Comparison of ENCODE assay signal across 25 cellular contexts in the genomic region with DNA sequence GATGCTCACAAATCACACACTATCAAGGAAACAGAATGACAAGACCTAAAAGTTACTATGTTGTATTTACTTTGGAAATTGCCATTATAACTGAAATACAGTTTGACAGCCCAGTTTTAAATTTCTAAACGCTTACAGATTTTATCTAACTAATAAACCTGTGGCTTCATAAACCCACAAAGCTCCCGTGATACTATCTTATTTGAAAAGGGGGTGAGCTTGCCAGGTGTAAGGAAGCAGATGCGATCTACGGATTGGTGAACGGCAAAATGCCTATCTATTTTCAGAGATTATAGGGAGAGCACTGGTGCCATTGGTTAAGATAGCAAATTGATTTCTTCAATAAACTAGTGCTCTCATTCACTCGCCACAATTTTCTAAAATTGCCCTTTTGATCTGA.
"Had no signal": no experiment of that assay in that cellular context is flagged by ENCODE, and none has a peak within 500 bp of the region (broad histone marks: within the 10 kb centered on the region; RNA-seq: fewer than 3 reads in every experiment).

No MANE protein-coding gene starts in this region.

- H3K79me2 ChIP-seq: parathyroid adenoma had no signal

- H3K36me3 ChIP-seq: neural progenitor cell, ovary, right lobe of liver, sigmoid colon, stomach, thoracic aorta, thyroid gland, tibial nerve, upper lobe of left lung, uterus had no signal

- DNase-seq: natural killer cell; occipital lobe; ovary; posterior cingulate gyrus; psoas muscle; right cardiac atrium; right lobe of liver; sigmoid colon; small intestine; stimulated activated CD4-positive, alpha-beta T cell treated with anti-CD3 and anti-CD28 coated beads, Interleukin-15, amount 100 ng/mL, for 24 hours; stimulated activated CD4-positive, alpha-beta T cell treated with anti-CD3 and anti-CD28 coated beads, Interleukin-2, amount 100 ng/mL, for 24 hours; stimulated activated CD4-positive, alpha-beta T cell treated with anti-CD3 and anti-CD28 coated beads, Interleukin-2, amount 100 ng/mL, for 48 hours; stimulated activated CD4-positive, alpha-beta T cell treated with anti-CD3 and anti-CD28 coated beads, Interleukin-4, amount 100 ng/mL, for 24 hours; stimulated activated naive B cell treated with anti-CD40 and anti-IgM and Interleukin-4, amounts not matched to agents 10 μg/mL and 1 μg/mL and 100 μg/mL, for 72 hours; stimulated activated naive CD4-positive, alpha-beta T cell treated with Interleukin-2 at 50 U/mL for 16 hours; stomach; thyroid gland; trophoblast cell; upper lobe of left lung; uterus had no signal

- H3K9me3 ChIP-seq: ovary, psoas muscle, right lobe of liver, sigmoid colon, stomach, thoracic aorta, thyroid gland, tibial nerve, upper lobe of left lung, uterus had no signal

- H3K27me3 ChIP-seq: neural progenitor cell, ovary, right lobe of liver, sigmoid colon, stomach, thyroid gland, tibial nerve, upper lobe of left lung, uterus had no signal

- H3K27ac ChIP-seq: neural progenitor cell, ovary, parathyroid adenoma, psoas muscle, right lobe of liver, sigmoid colon, stomach, thoracic aorta, thyroid gland, tibial nerve, upper lobe of left lung, uterus had no signal

- H3K4me3 ChIP-seq: neural progenitor cell, ovary, psoas muscle, right lobe of liver, sigmoid colon, stomach, thoracic aorta, thyroid gland, tibial nerve, upper lobe of left lung, uterus had no signal

- ATAC-seq: natural killer cell; psoas muscle; right cardiac atrium; right lobe of liver; stimulated activated effector memory CD8-positive, alpha-beta T cell treated with anti-CD3 and anti-CD28 coated beads, Interleukin-12 subunit alpha, Interleukin-12 subunit beta, amount 100 ng/mL, for 72 hours; stimulated activated naive B cell treated with anti-CD40 and anti-IgM and Interleukin-4, amounts not matched to agents 10 μg/mL and 1 μg/mL and 100 μg/mL, for 72 hours had no signal

- H2AFZ ChIP-seq: neural progenitor cell, parathyroid adenoma had no signal

- FAIRE-seq: small intestine had no signal

- H3K9ac ChIP-seq: neural progenitor cell, parathyroid adenoma had no signal

- H3K4me1 ChIP-seq: parathyroid adenoma, psoas muscle, right lobe of liver, sigmoid colon, stomach, thyroid gland, tibial nerve, uterus had no signal

- H3K4me2 ChIP-seq: neural progenitor cell had no signal
